In genomic region chr19:5679289-5680082, GRCh38 we compare ENCODE assay signal across 8 cellular contexts. TPM values are rescaled to one million over a fixed set of nuclear protein-coding genes. Genes with fewer than 3 reads are reported as not detected.
A peak's percentile ranks its signal among the peaks of the same experiment; 100 is the strongest.
DNase-seq lines count a peak whose midpoint lies in the region; ATAC-seq and TF ChIP-seq lines count a peak whose summit lies in the region.

No MANE protein-coding gene starts in this region.

- no peaks in the 10 kb centered on the region for H3K9me3 Mint-ChIP-seq in activated naive CD4-positive, alpha-beta T cell treated with anti-CD3 and anti-CD28 coated beads for 36 hours

- H3K9me3 ChIP-seq in right lobe of liver (no peaks in the 10 kb centered on the region), upper lobe of left lung (no peaks in the 10 kb centered on the region)

- intact Hi-C loops in activated naive CD4-positive, alpha-beta T cell treated with anti-CD3 and anti-CD28 coated beads for 36 hours (cut with micrococcal nuclease): loop anchor here (1.0 to 2.0 kb wide), 7 partner anchors 11 to 955 kb away; partner anchors contain the start of genes CATSPERD, LONP1, RPL36 and SAFB
- intact Hi-C loops in right lobe of liver (cut with DNase I): loop anchor here in 1 of 2 donors (10.0 kb wide), 1 partner anchor 65 kb away; no protein-coding TSS in a partner anchor

- H3K36me3 ChIP-seq in right lobe of liver (no peaks in the 10 kb centered on the region), upper lobe of left lung (peaks cover 0 to 5% (median 0%) of the 10 kb centered on the region in 4 donors)

- TF ChIP-seq EP300 in upper lobe of left lung (IDR thresholded peaks at IDR 0.05): no peak

- H3K27ac ChIP-seq in right lobe of liver: peak overlapping the region in 2 of 3 donors; percentile 72 to 82
- H3K27ac ChIP-seq in upper lobe of left lung: peak overlapping the region; percentile 80 to 96 (median 92)

- TF ChIP-seq POLR2A in right lobe of liver (IDR thresholded peaks at IDR 0.05): no peak
- no peak for TF ChIP-seq POLR2A in upper lobe of left lung (IDR thresholded peaks at IDR 0.05)

- H3K4me3 ChIP-seq in right lobe of liver: peak overlapping the region; percentile 62 to 97 (median 95)
- H3K4me3 ChIP-seq in upper lobe of left lung: peak overlapping the region; percentile 73 to 99 (median 88)

- peaks cover 20% of the 10 kb centered on the region for H3K4me1 Mint-ChIP-seq in activated naive CD4-positive, alpha-beta T cell treated with anti-CD3 and anti-CD28 coated beads for 36 hours (ENCODE audit: low read depth)

- ATAC-seq in right lobe of liver: no peak
- ATAC-seq in upper lobe of left lung (ENCODE audit: low FRiP score in 2 of 2): no peak

- no peak for DNase-seq in activated naive CD4-positive, alpha-beta T cell treated with anti-CD3 and anti-CD28 coated beads for 36 hours
- DNase-seq in activated naive CD4-positive, alpha-beta T cell treated with Interleukin-2 at 50 U/mL for 16 hours: no peak
- DNase-seq in astrocyte of the hippocampus (ENCODE audit: low read depth, low spot score): peak; percentile 31
- no peak for DNase-seq in right lobe of liver
- DNase-seq in upper lobe of left lung: peak in 1 of 2 donors; percentile 57
- no peak for DNase-seq in GM03348 (ENCODE audit: low spot score)
- DNase-seq in DMS 273 treated with DMSO at 0.1 percent for 48 hours (lab: John Stamatoyannopoulos, UW): no peak
- no peak for DNase-seq in cerebellar nuclear complex (lab: John Stamatoyannopoulos, UW)

- H3K27me3 Mint-ChIP-seq in activated naive CD4-positive, alpha-beta T cell treated with anti-CD3 and anti-CD28 coated beads for 36 hours (ENCODE audit: low read depth): no peaks in the 10 kb centered on the region

- H3K27me3 ChIP-seq in right lobe of liver (no peaks in the 10 kb centered on the region), upper lobe of left lung (no peaks in the 10 kb centered on the region)

- H3K4me3 Mint-ChIP-seq in activated naive CD4-positive, alpha-beta T cell treated with anti-CD3 and anti-CD28 coated beads for 36 hours: peak overlapping the region; percentile 98

- CTCF ChIA-PET in activated naive CD4-positive, alpha-beta T cell treated with anti-CD3 and anti-CD28 coated beads for 36 hours (lab: Charles Lee): no interaction called here

- peaks cover 6% of the 10 kb centered on the region for H3K36me3 Mint-ChIP-seq in activated naive CD4-positive, alpha-beta T cell treated with anti-CD3 and anti-CD28 coated beads for 36 hours (ENCODE audit: low read depth)

- no peak for TF ChIP-seq CTCF in right lobe of liver (IDR thresholded peaks at IDR 0.05)
- no peak for TF ChIP-seq CTCF in upper lobe of left lung (IDR thresholded peaks at IDR 0.05)

- H3K27ac Mint-ChIP-seq in activated naive CD4-positive, alpha-beta T cell treated with anti-CD3 and anti-CD28 coated beads for 36 hours: peak overlapping the region; percentile 91

- 21% methylated on average over 7 of the region's 26 CpGs for WGBS in right lobe of liver (ENCODE audit: insufficient coverage, low coverage, low lambda C conversion rate, missing lambda C conversion rate)
- 33 to 47% methylated on average over 10 to 20 of the region's 26 CpGs for WGBS in upper lobe of left lung, 2 donors

- H3K4me1 ChIP-seq in right lobe of liver (peaks cover 0 to 6% (median 0%) of the 10 kb centered on the region in 4 donors), upper lobe of left lung (peaks cover 14 to 20% (median 17%) of the 10 kb centered on the region in 4 donors)

RNA-seq across cellular contexts. Expression of gene MICOS13, which starts 0.8 kb away (rescaled TPM):
- total RNA-seq in activated naive CD4-positive, alpha-beta T cell treated with anti-CD3 and anti-CD28 coated beads for 36 hours: 10 to 100 TPM; 43.3 to 44.8 TPM
- total RNA-seq in right lobe of liver: 10 to 100 TPM; 24.2 to 54.3 (median 33.7) TPM
- 10 to 100 TPM; 19.1 to 63.2 (median 34.2) TPM for total RNA-seq in upper lobe of left lung

RNA-seq across cellular contexts. Expression of gene HSD11B1L, which starts 1.3 kb away (rescaled TPM):
- 1 to 10 TPM; 2.6 to 3.0 TPM for total RNA-seq in activated naive CD4-positive, alpha-beta T cell treated with anti-CD3 and anti-CD28 coated beads for 36 hours
- total RNA-seq in right lobe of liver (10 to 100 TPM in 1 of 6 experiments, 1 to 10 TPM in 5; 1.6 to 10.3 (median 4.0) TPM), upper lobe of left lung (10 to 100 TPM in 4 of 6 donors, 1 to 10 TPM in 2; 4.5 to 26.5 (median 16.7) TPM)

RNA-seq across cellular contexts. Expression of gene RPL36, which starts 10.6 kb away (rescaled TPM):
- 1,000 to 10,000 TPM; 1,916 to 2,003 TPM for total RNA-seq in activated naive CD4-positive, alpha-beta T cell treated with anti-CD3 and anti-CD28 coated beads for 36 hours
- total RNA-seq in right lobe of liver (100 to 1,000 TPM; 232 to 283 (median 251) TPM), upper lobe of left lung (100 to 1,000 TPM; 290 to 626 (median 442) TPM)

RNA-seq across cellular contexts. Expression of gene LONP1, which starts 40.5 kb away (rescaled TPM):
- 100 to 1,000 TPM; 223 to 229 TPM for total RNA-seq in activated naive CD4-positive, alpha-beta T cell treated with anti-CD3 and anti-CD28 coated beads for 36 hours
- 100 to 1,000 TPM in 2 of 6 experiments, 10 to 100 TPM in 4; 54.5 to 123 (median 66.8) TPM for total RNA-seq in right lobe of liver
- total RNA-seq in upper lobe of left lung: 100 to 1,000 TPM in 2 of 6 donors, 10 to 100 TPM in 4; 79.7 to 141 (median 89.4) TPM

RNA-seq across cellular contexts. Expression of gene CATSPERD, which starts 41.0 kb away (rescaled TPM):
- not detected for total RNA-seq in activated naive CD4-positive, alpha-beta T cell treated with anti-CD3 and anti-CD28 coated beads for 36 hours
- total RNA-seq in right lobe of liver (not detected), upper lobe of left lung (1 to 10 TPM in 3 of 6 donors, not detected in 3; 1.1 to 5.9 (median 1.7) TPM)
